ENCODE assay signal across 28 cellular contexts in genomic region chr2:205375453-205375852, GRCh38.
"Had no signal": no experiment of that assay in that cellular context is flagged by ENCODE, and none has a peak within 500 bp of the region (broad histone marks: within the 10 kb centered on the region; RNA-seq: fewer than 3 reads in every experiment).

No MANE protein-coding gene starts in this region.

- ATAC-seq: activated CD4-positive, CD25-positive, alpha-beta regulatory T cell treated with anti-CD3 and anti-CD28 coated beads, Interleukin-2, amount 50 U/mL, for 24 hours; activated naive CD8-positive, alpha-beta T cell treated with anti-CD3 and anti-CD28 coated beads, Interleukin-2, amount 50 U/mL, for 24 hours; activated T-helper 17 cell treated with anti-CD3 and anti-CD28 coated beads, Interleukin-2, amount 50 U/mL, for 72 hours; gastrocnemius medialis; naive thymus-derived CD4-positive, alpha-beta T cell; stimulated activated naive CD8-positive, alpha-beta T cell treated with anti-CD3 and anti-CD28 coated beads, Interleukin-15, Interleukin-2, amounts not matched to agents 100 U/mL and 50 U/mL, for 24 hours had no signal

- H3K9me3 ChIP-seq: gastrocnemius medialis, right atrium auricular region, spleen, testis, transverse colon had no signal

- H3K4me3 ChIP-seq: gastrocnemius medialis, neural progenitor cell, right atrium auricular region, spleen, testis, transverse colon had no signal

- H3K4me2 ChIP-seq: neural progenitor cell had no signal

- H2AFZ ChIP-seq: neural progenitor cell had no signal

- H3K27ac ChIP-seq: gastrocnemius medialis, neural progenitor cell, right atrium auricular region, spleen, testis, transverse colon, VCaP had no signal

- H3K4me1 ChIP-seq: gastrocnemius medialis, neural progenitor cell, right atrium auricular region, spleen, testis, transverse colon had no signal

- H3K27me3 ChIP-seq: gastrocnemius medialis, neural progenitor cell, right atrium auricular region, spleen, testis, transverse colon had no signal

- H3K36me3 ChIP-seq: gastrocnemius medialis, neural progenitor cell, right atrium auricular region, spleen, transverse colon had no signal

- DNase-seq: activated CD4-positive, alpha-beta memory T cell treated with anti-CD3 and anti-CD28 coated beads for 36 hours; activated CD4-positive, alpha-beta T cell treated with anti-CD3 and anti-CD28 coated beads, Interleukin-2, amount 10 ng/mL, durations not matched to agents 24 days and 14 days; activated CD8-positive, alpha-beta memory T cell treated with anti-CD3 and anti-CD28 coated beads, Interleukin-2, amount 50 U/mL, for 4 hours; activated gamma-delta T cell treated with Interleukin-2 at 50 U/mL for 16 hours; activated naive CD8-positive, alpha-beta T cell treated with anti-CD3 and anti-CD28 coated beads, Interleukin-2, amount 50 U/mL, for 24 hours; activated T-cell treated with anti-CD3 and anti-CD28 coated beads, Interleukin-2, amount 50 U/mL, for 1 hour; amygdala; central memory CD4-positive, alpha-beta T cell; gastrocnemius medialis; glutamatergic neuron; mammary epithelial cell; midbrain; naive thymus-derived CD4-positive, alpha-beta T cell; occipital lobe; spleen; stimulated activated naive CD8-positive, alpha-beta T cell treated with anti-CD3 and anti-CD28 coated beads, Interleukin-15, Interleukin-2, amounts not matched to agents 100 U/mL and 50 U/mL, for 24 hours; SW 1271; T-helper 9 cell; testis; transverse colon had no signal

- H3K9ac ChIP-seq: neural progenitor cell had no signal

- FAIRE-seq: endothelial cell of umbilical vein, islet of Langerhans, TTC549 had no signal
